Comparison of ENCODE assay signal across 21 cellular contexts in genomic region chr1:175388286-175388685, GRCh38.
A peak's percentile ranks its signal among the peaks of the same experiment; 100 is the strongest.
DNase-seq lines count a peak whose midpoint lies in the region; ATAC-seq and TF ChIP-seq lines count a peak whose summit lies in the region.
"Had no signal": no experiment of that assay in that cellular context is flagged by ENCODE, and none has a peak within 500 bp of the region (broad histone marks: within the 10 kb centered on the region; RNA-seq: fewer than 3 reads in every experiment).

No MANE protein-coding gene starts in this region.

- POLR2A ChIA-PET in A673 (lab: Charles Lee; ENCODE audit: low non-redundant PET) = no interaction called here

- no peak for TF ChIP-seq CTCF in A673 (conservative IDR thresholded peaks at IDR 0.05; ENCODE audit: low read depth, low read length)
- TF ChIP-seq CTCF in left lung (IDR thresholded peaks at IDR 0.05) = no peak

- intact Hi-C loops in A673 (cut with micrococcal nuclease; ENCODE audit: unreplicated experiment) = no loop called here
- intact Hi-C loops in left lung (cut with DNase I) = no loop called here

- H3K4me1 ChIP-seq in A673 (ENCODE audit: insufficient read depth, low read length, poor library complexity, severe bottlenecking) = no peaks in the 10 kb centered on the region
- no peaks in the 10 kb centered on the region for H3K4me1 ChIP-seq in left lung
- H3K4me1 ChIP-seq: A549, BE2C, SJSA1 had no signal

- DNase-seq in A673 (ENCODE audit: low spot score) = peak; percentile 60
- peak; percentile 34 for DNase-seq in H7
- peak; percentile 82 for DNase-seq in NCI-H69 (lab: John Stamatoyannopoulos, UW)
- DNase-seq in left lung = no peak
- DNase-seq in HPDE6-E6E7 (ENCODE audit: extremely low spot score) = no peak
- DNase-seq in DMS153 (lab: John Stamatoyannopoulos, UW) = no peak
- no peak for DNase-seq in germinal center (ENCODE audit: low spot score)
- DNase-seq: BE2C; CD4-positive, CD25-positive, alpha-beta regulatory T cell; DMS79 treated with DMSO at 0.1 percent for 48 hours; GOT3; Karpas-422; NCI-H1694; NCI-H2081 treated with DMSO at 0.1 percent for 48 hours; NCI-H510A; SW 1271; T-helper 17 cell had no signal

- H3K27me3 ChIP-seq in A673 (replicated peaks; ENCODE audit: insufficient read depth, low read depth, low read length, poor library complexity) (peaks cover 3% of the 10 kb centered on the region), H7 (ENCODE audit: control insufficient read depth, insufficient read depth, low read length) (no peaks in the 10 kb centered on the region), left lung (no peaks in the 10 kb centered on the region)
- H3K27me3 ChIP-seq: BE2C, SJSA1 had no signal

- no peaks in the 10 kb centered on the region for H3K36me3 ChIP-seq in A673 (ENCODE audit: insufficient read depth, low read length, poor library complexity, severe bottlenecking)
- no peaks in the 10 kb centered on the region for H3K36me3 ChIP-seq in H7 (replicated peaks; ENCODE audit: control insufficient read depth, insufficient read depth, low read length)
- no peaks in the 10 kb centered on the region for H3K36me3 ChIP-seq in left lung
- H3K36me3 ChIP-seq: BE2C, SJSA1 had no signal

- H3K9me3 ChIP-seq in A673 (ENCODE audit: low read depth, low read length, poor library complexity, severe bottlenecking) (no peaks in the 10 kb centered on the region), left lung (no peaks in the 10 kb centered on the region)
- H3K9me3 ChIP-seq: A549, BE2C, SJSA1 had no signal

- BruUV-seq in A673 (replicated peaks; lab: Mats Ljungman, UMichigan) = no TSS peak

- ATAC-seq in left lung = peak; percentile 25
- no peak for ATAC-seq in GM19023 (IDR thresholded peaks at IDR 0.05; ENCODE audit: unreplicated experiment)
- ATAC-seq: A549, Right ventricle myocardium inferior, T-helper 17 cell had no signal

- H3K27ac ChIP-seq in A673 (ENCODE audit: low read depth, low read length, poor library complexity, severe bottlenecking) (no peak overlapping the region), left lung (no peak overlapping the region)
- H3K27ac ChIP-seq: A549, SJSA1 had no signal

- H3K4me3 ChIP-seq in A673 (ENCODE audit: low read depth, low read length, poor library complexity, severe bottlenecking) (no peak overlapping the region), H7 (ENCODE audit: insufficient read depth, low read depth, low read length) (no peak overlapping the region), left lung (no peak overlapping the region)
- H3K4me3 ChIP-seq: A549, SJSA1 had no signal

- CTCF ChIA-PET in A673 (lab: Charles Lee) = no interaction called here

Comparison
In these comparisons a context has a peak if more than half of its experiments do, and no peak if none do; other contexts are left out.
1. DNase-seq: peak in A673 (single experiment), H7 (single experiment) and NCI-H69 (single experiment); none in left lung (0 of 2), HPDE6-E6E7 (single experiment), DMS153 (single experiment) and germinal center (single experiment).